Comparison of ENCODE assay signal across 14 cellular contexts in the genomic region with DNA sequence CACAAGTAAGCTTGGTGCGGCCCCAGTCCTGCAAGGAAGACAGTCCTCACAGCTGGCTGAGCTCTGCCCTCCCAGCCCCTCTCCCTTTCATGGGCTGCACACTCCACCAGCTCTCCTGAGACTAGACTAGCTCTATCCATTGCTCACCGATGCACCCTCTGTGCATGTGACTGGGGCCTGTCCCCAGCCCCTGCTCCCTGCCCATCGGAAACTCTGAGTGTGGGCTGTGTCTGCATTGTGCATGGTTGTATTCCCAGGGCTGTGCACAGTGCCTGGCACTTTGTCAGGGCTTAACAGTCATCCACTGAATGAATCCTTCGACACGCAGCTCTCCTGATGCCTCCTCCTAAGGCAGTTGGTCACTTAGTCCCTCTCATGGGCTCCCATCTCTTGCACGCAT.
"Had no signal": no experiment of that assay in that cellular context is flagged by ENCODE, and none has a peak within 500 bp of the region (broad histone marks: within the 10 kb centered on the region; RNA-seq: fewer than 3 reads in every experiment).

No MANE protein-coding gene starts in this region.

- H3K27me3 ChIP-seq: esophagus muscularis mucosa, transverse colon had no signal

- H3K9me3 ChIP-seq: esophagus muscularis mucosa, SK-N-SH, transverse colon had no signal

- H3K4me1 Mint-ChIP-seq: activated CD4-positive, alpha-beta T cell treated with anti-CD3 and anti-CD28 coated beads, Interleukin-2, amount 10 ng/mL, durations not matched to agents 24 days and 14 days; stimulated activated effector memory CD8-positive, alpha-beta T cell treated with anti-CD3 and anti-CD28 coated beads, Interleukin-12 subunit alpha, Interleukin-12 subunit beta, amount 100 ng/mL, for 72 hours had no signal

- H3K36me3 ChIP-seq: transverse colon had no signal

- H3K36me3 Mint-ChIP-seq: naive B cell; stimulated activated effector memory CD8-positive, alpha-beta T cell treated with anti-CD3 and anti-CD28 coated beads, Interleukin-12 subunit alpha, Interleukin-12 subunit beta, amount 100 ng/mL, for 72 hours had no signal

- H3K4me3 Mint-ChIP-seq: activated CD4-positive, alpha-beta T cell treated with anti-CD3 and anti-CD28 coated beads, Interleukin-2, amount 10 ng/mL, durations not matched to agents 24 days and 14 days; activated T-cell treated with anti-CD3 and anti-CD28 coated beads, Interleukin-2, amount 50 U/mL, for 24 hours; naive B cell; stimulated activated effector memory CD8-positive, alpha-beta T cell treated with anti-CD3 and anti-CD28 coated beads, Interleukin-12 subunit alpha, Interleukin-12 subunit beta, amount 100 ng/mL, for 72 hours had no signal

- H3K4me3 ChIP-seq: esophagus muscularis mucosa, lung, transverse colon had no signal

- DNase-seq: activated CD4-positive, alpha-beta T cell treated with anti-CD3 and anti-CD28 coated beads, Interleukin-2, amount 10 ng/mL, durations not matched to agents 24 days and 14 days; activated naive CD4-positive, alpha-beta T cell treated with Interleukin-2 at 50 U/mL for 16 hours; activated T-cell treated with anti-CD3 and anti-CD28 coated beads, Interleukin-2, amount 50 U/mL, for 24 hours; central memory CD4-positive, alpha-beta T cell; effector memory CD4-positive, alpha-beta T cell; left cardiac atrium; naive B cell; retina; SK-N-SH; stimulated activated CD4-positive, alpha-beta T cell treated with anti-CD3 and anti-CD28 coated beads, Interleukin-12 subunit alpha, Interleukin-12 subunit beta, amount 100 ng/mL, for 4 hours; transverse colon had no signal

- H3K27ac Mint-ChIP-seq: activated CD4-positive, alpha-beta T cell treated with anti-CD3 and anti-CD28 coated beads, Interleukin-2, amount 10 ng/mL, durations not matched to agents 24 days and 14 days; stimulated activated effector memory CD8-positive, alpha-beta T cell treated with anti-CD3 and anti-CD28 coated beads, Interleukin-12 subunit alpha, Interleukin-12 subunit beta, amount 100 ng/mL, for 72 hours had no signal

- ATAC-seq: stimulated activated effector memory CD8-positive, alpha-beta T cell treated with anti-CD3 and anti-CD28 coated beads, Interleukin-12 subunit alpha, Interleukin-12 subunit beta, amount 100 ng/mL, for 72 hours had no signal

- H3K9me3 Mint-ChIP-seq: activated CD4-positive, alpha-beta T cell treated with anti-CD3 and anti-CD28 coated beads, Interleukin-2, amount 10 ng/mL, durations not matched to agents 24 days and 14 days; activated T-cell treated with anti-CD3 and anti-CD28 coated beads, Interleukin-2, amount 50 U/mL, for 24 hours; naive B cell; stimulated activated effector memory CD8-positive, alpha-beta T cell treated with anti-CD3 and anti-CD28 coated beads, Interleukin-12 subunit alpha, Interleukin-12 subunit beta, amount 100 ng/mL, for 72 hours had no signal

- H3K27me3 Mint-ChIP-seq: activated CD4-positive, alpha-beta T cell treated with anti-CD3 and anti-CD28 coated beads, Interleukin-2, amount 10 ng/mL, durations not matched to agents 24 days and 14 days; activated T-cell treated with anti-CD3 and anti-CD28 coated beads, Interleukin-2, amount 50 U/mL, for 24 hours; naive B cell had no signal
